ENCODE assay signal across 2 cellular contexts in the genomic region with DNA sequence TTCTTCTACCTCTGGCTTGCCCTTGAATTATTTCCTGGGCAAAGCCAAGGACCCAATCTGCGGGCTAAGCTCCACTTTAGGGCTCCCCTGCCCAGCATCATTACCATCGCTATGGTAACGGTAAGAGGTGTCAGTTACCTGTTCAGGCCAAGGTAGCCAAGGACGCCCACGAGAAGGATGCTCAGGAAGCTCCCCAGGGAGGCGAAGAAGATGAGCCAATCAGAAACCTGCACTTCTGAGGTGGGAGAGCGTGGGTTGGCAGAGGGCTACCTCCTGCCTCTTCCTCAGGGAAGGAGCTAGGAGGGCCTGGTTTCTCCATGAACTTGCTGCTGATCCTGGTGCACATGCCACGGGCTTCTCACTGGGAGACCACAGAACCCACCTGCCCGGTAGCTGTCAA.
TF ChIP-seq lines count a peak whose summit lies in the region.

No MANE protein-coding gene starts in this region.

TF ChIP-seq in HCT116, 20 proteins besides CTCF, POLR2A, EP300 and RAD21:
- no peak for TF ChIP-seq SIN3A (IDR thresholded peaks at IDR 0.05; ENCODE audit: low read depth)
- no peak for TF ChIP-seq ZNF274 (IDR thresholded peaks at IDR 0.05; ENCODE audit: low read depth, low read length)
- TF ChIP-seq TCF7L2 (IDR thresholded peaks at IDR 0.05; ENCODE audit: borderline replicate concordance, extremely low read depth, insufficient read depth, insufficient read length): no peak
- TF ChIP-seq ZFX (IDR thresholded peaks at IDR 0.05): no peak
- TF ChIP-seq, protein P1, sequence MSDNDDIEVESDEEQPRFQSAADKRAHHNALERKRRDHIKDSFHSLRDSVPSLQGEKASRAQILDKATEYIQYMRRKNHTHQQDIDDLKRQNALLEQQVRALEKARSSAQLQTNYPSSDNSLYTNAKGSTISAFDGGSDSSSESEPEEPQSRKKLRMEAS (IDR thresholded peaks at IDR 0.05): no peak
- TF ChIP-seq JUND (IDR thresholded peaks at IDR 0.05): no peak
- no peak for TF ChIP-seq CBX3 (IDR thresholded peaks at IDR 0.05; ENCODE audit: low read depth)
- no peak for TF ChIP-seq YY1 (IDR thresholded peaks at IDR 0.05; ENCODE audit: extremely low read depth, insufficient replicate concordance, low read depth, low read length)
- no peak for TF ChIP-seq ELF1 (IDR thresholded peaks at IDR 0.05; ENCODE audit: borderline replicate concordance, low read depth)
- no peak for TF ChIP-seq SP1 (IDR thresholded peaks at IDR 0.05; ENCODE audit: low read depth)
- no peak for TF ChIP-seq CEBPB (IDR thresholded peaks at IDR 0.05; ENCODE audit: low read depth)
- no peak for TF ChIP-seq EZH2 (IDR thresholded peaks at IDR 0.05)

TF ChIP-seq in K562, 482 proteins besides CTCF, POLR2A, EP300 and RAD21:
- TF ChIP-seq EGR1 (conservative IDR thresholded peaks at IDR 0.05) (peak; percentile 13; the same call in 1 of the 2 replicates), SUPT5H (IDR thresholded peaks at IDR 0.05) (no peak)
- TF ChIP-seq, protein P2, sequence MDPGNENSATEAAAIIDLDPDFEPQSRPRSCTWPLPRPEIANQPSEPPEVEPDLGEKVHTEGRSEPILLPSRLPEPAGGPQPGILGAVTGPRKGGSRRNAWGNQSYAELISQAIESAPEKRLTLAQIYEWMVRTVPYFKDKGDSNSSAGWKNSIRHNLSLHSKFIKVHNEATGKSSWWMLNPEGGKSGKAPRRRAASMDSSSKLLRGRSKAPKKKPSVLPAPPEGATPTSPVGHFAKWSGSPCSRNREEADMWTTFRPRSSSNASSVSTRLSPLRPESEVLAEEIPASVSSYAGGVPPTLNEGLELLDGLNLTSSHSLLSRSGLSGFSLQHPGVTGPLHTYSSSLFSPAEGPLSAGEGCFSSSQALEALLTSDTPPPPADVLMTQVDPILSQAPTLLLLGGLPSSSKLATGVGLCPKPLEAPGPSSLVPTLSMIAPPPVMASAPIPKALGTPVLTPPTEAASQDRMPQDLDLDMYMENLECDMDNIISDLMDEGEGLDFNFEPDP (CRISPR knock-in tag; IDR thresholded peaks at IDR 0.05): no peak
